ENCODE assay signal across 8 cellular contexts in the genomic region with DNA sequence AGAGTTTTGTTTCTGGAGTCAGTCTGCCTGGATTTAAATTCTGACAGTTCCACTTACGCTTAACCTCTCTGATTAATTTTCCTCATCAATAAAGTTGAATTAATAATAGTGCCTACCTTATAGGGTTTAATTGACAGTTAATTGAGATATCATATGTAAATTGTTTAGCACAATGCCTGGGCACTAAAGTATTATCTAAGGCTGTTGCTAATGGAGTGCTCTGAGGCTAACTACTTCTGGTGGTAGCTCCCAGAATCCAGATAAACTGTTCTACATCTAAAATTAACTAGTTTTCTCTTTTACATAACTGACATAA. TPM values are rescaled to one million over a fixed set of nuclear protein-coding genes. Genes with fewer than 3 reads are reported as not detected.
A peak's percentile ranks its signal among the peaks of the same experiment; 100 is the strongest.
DNase-seq lines count a peak whose midpoint lies in the region; ATAC-seq and TF ChIP-seq lines count a peak whose summit lies in the region.

No MANE protein-coding gene starts in this region.

- H3K4me1 ChIP-seq in gastroesophageal sphincter (peaks cover 0 to 58% (median 15%) of the 10 kb centered on the region in 3 donors), subcutaneous abdominal adipose tissue (ENCODE audit: control insufficient read depth in 5 of 5, insufficient read depth in 5 of 5, low read length in 5 of 5) (peaks cover 2 to 55% (median 40%) of the 10 kb centered on the region in 5 donors), A673 (ENCODE audit: insufficient read depth, low read length, poor library complexity, severe bottlenecking) (peaks cover 10% of the 10 kb centered on the region)

- H3K4me1 Mint-ChIP-seq in activated CD4-positive, alpha-beta T cell treated with anti-CD3 and anti-CD28 coated beads for 36 hours, result peaks cover 47% of the 10 kb centered on the region
- peaks cover 62% of the 10 kb centered on the region for H3K4me1 Mint-ChIP-seq in activated CD8-positive, alpha-beta T cell treated with anti-CD3 and anti-CD28 coated beads for 36 hours (ENCODE audit: low read depth)

- peaks cover 34% of the 10 kb centered on the region for H3K36me3 Mint-ChIP-seq in activated CD4-positive, alpha-beta T cell treated with anti-CD3 and anti-CD28 coated beads for 36 hours (ENCODE audit: low read depth)
- peaks cover 36% of the 10 kb centered on the region for H3K36me3 Mint-ChIP-seq in activated CD8-positive, alpha-beta T cell treated with anti-CD3 and anti-CD28 coated beads for 36 hours (ENCODE audit: low read depth)

- CTCF ChIA-PET in activated CD4-positive, alpha-beta T cell treated with anti-CD3 and anti-CD28 coated beads for 36 hours (lab: Charles Lee), result interaction anchor here (0.6 kb wide), 1 partner anchor 11 kb away, joined by 3 read pairs; no protein-coding TSS in a partner anchor
- CTCF ChIA-PET in activated CD8-positive, alpha-beta T cell treated with anti-CD3 and anti-CD28 coated beads for 36 hours (lab: Charles Lee), result no interaction called here
- CTCF ChIA-PET in A673 (lab: Charles Lee), result no interaction called here

- peak overlapping the region; percentile 40 for H3K4me3 Mint-ChIP-seq in activated CD4-positive, alpha-beta T cell treated with anti-CD3 and anti-CD28 coated beads for 36 hours
- peak overlapping the region; percentile 59 for H3K4me3 Mint-ChIP-seq in activated CD8-positive, alpha-beta T cell treated with anti-CD3 and anti-CD28 coated beads for 36 hours

- no peak for DNase-seq in activated CD4-positive, alpha-beta T cell treated with anti-CD3 and anti-CD28 coated beads for 36 hours
- no peak for DNase-seq in activated CD4-positive, alpha-beta T cell treated with anti-CD3 and anti-CD28 coated beads, Interleukin-2, amount 50 U/mL, for 1 hour
- no peak for DNase-seq in activated CD8-positive, alpha-beta T cell treated with anti-CD3 and anti-CD28 coated beads for 36 hours
- DNase-seq in A673 (ENCODE audit: low spot score), result no peak

- BruUV-seq in A673 (replicated peaks; lab: Mats Ljungman, UMichigan), result no TSS peak

- peak overlapping the region in 4 of 5 donors; percentile 18 to 51 (median 26) for H3K9ac ChIP-seq in subcutaneous abdominal adipose tissue (ENCODE audit: low read length in 5 of 5)

- 18 to 57% methylated on average over 1 of the region's 1 CpG for WGBS in gastroesophageal sphincter (ENCODE audit: low coverage in 1 of 2), 2 donors

- no peaks in the 10 kb centered on the region for H3K27me3 Mint-ChIP-seq in activated CD4-positive, alpha-beta T cell treated with anti-CD3 and anti-CD28 coated beads for 36 hours
- no peaks in the 10 kb centered on the region for H3K27me3 Mint-ChIP-seq in activated CD8-positive, alpha-beta T cell treated with anti-CD3 and anti-CD28 coated beads for 36 hours

- no peak for TF ChIP-seq CTCF in activated CD8-positive, alpha-beta T cell treated with anti-CD3 and anti-CD28 coated beads for 36 hours (IDR thresholded peaks at IDR 0.05)
- TF ChIP-seq CTCF in gastroesophageal sphincter (IDR thresholded peaks at IDR 0.05), result no peak
- no peak for TF ChIP-seq CTCF in A673 (conservative IDR thresholded peaks at IDR 0.05; ENCODE audit: low read depth, low read length)

- peaks cover 11% of the 10 kb centered on the region for H3K9me3 Mint-ChIP-seq in activated CD4-positive, alpha-beta T cell treated with anti-CD3 and anti-CD28 coated beads for 36 hours (ENCODE audit: low read depth)
- peaks cover 20% of the 10 kb centered on the region for H3K9me3 Mint-ChIP-seq in activated CD8-positive, alpha-beta T cell treated with anti-CD3 and anti-CD28 coated beads for 36 hours

- H3K9me3 ChIP-seq in gastroesophageal sphincter, result peaks cover 0 to 15% (median 2%) of the 10 kb centered on the region in 3 donors
- H3K9me3 ChIP-seq in subcutaneous abdominal adipose tissue (ENCODE audit: control insufficient read depth in 5 of 5, low read length in 5 of 5), result peaks cover 0 to 10% (median 7%) of the 10 kb centered on the region in 5 donors
- peaks cover 26% of the 10 kb centered on the region for H3K9me3 ChIP-seq in A673 (ENCODE audit: low read depth, low read length, poor library complexity, severe bottlenecking)

- H3K27me3 ChIP-seq in gastroesophageal sphincter, result no peaks in the 10 kb centered on the region
- H3K27me3 ChIP-seq in subcutaneous abdominal adipose tissue (ENCODE audit: control insufficient read depth in 5 of 5, insufficient read depth in 4 of 5, low read length in 5 of 5), result no peaks in the 10 kb centered on the region
- H3K27me3 ChIP-seq in A673 (replicated peaks; ENCODE audit: insufficient read depth, low read depth, low read length, poor library complexity), result no peaks in the 10 kb centered on the region

- peak overlapping the region; percentile 78 for H3K27ac Mint-ChIP-seq in activated CD4-positive, alpha-beta T cell treated with anti-CD3 and anti-CD28 coated beads for 36 hours
- peak overlapping the region; percentile 82 for H3K27ac Mint-ChIP-seq in activated CD8-positive, alpha-beta T cell treated with anti-CD3 and anti-CD28 coated beads for 36 hours

- H3K4me3 ChIP-seq in gastroesophageal sphincter, result peak overlapping the region in 1 of 2 donors; percentile 8
- H3K4me3 ChIP-seq in subcutaneous abdominal adipose tissue (ENCODE audit: low read depth in 1 of 5, low read length in 5 of 5), result peak overlapping the region; percentile 7 to 45 (median 28)
- no peak overlapping the region for H3K4me3 ChIP-seq in A673 (ENCODE audit: low read depth, low read length, poor library complexity, severe bottlenecking)

- peak overlapping the region in 3 of 4 donors; percentile 11 to 50 (median 44) for H3K27ac ChIP-seq in gastroesophageal sphincter
- H3K27ac ChIP-seq in subcutaneous abdominal adipose tissue (ENCODE audit: low read depth, low read length), result peak overlapping the region; percentile 38
- H3K27ac ChIP-seq in A673 (ENCODE audit: low read depth, low read length, poor library complexity, severe bottlenecking), result no peak overlapping the region

- H3K36me3 ChIP-seq in gastroesophageal sphincter, result peaks cover 0 to 8% of the 10 kb centered on the region in 2 donors
- peaks cover 0 to 10% (median 4%) of the 10 kb centered on the region in 5 donors for H3K36me3 ChIP-seq in subcutaneous abdominal adipose tissue (ENCODE audit: control insufficient read depth in 5 of 5, insufficient read depth in 5 of 5, low read length in 5 of 5)
- peaks cover 17% of the 10 kb centered on the region for H3K36me3 ChIP-seq in A673 (ENCODE audit: insufficient read depth, low read length, poor library complexity, severe bottlenecking)

- no peak for TF ChIP-seq POLR2A in gastroesophageal sphincter (IDR thresholded peaks at IDR 0.05)

- ATAC-seq in activated CD4-positive, alpha-beta T cell treated with anti-CD3 and anti-CD28 coated beads for 36 hours, result no peak
- no peak for ATAC-seq in activated CD8-positive, alpha-beta T cell treated with anti-CD3 and anti-CD28 coated beads for 36 hours
- ATAC-seq in gastroesophageal sphincter (no peak), GM18858 (IDR thresholded peaks at IDR 0.05; ENCODE audit: unreplicated experiment) (no peak), HG03159 (IDR thresholded peaks at IDR 0.05; ENCODE audit: unreplicated experiment) (no peak)

- intact Hi-C loops in activated CD4-positive, alpha-beta T cell treated with anti-CD3 and anti-CD28 coated beads for 36 hours (cut with DNase I, micrococcal nuclease), result loop anchor here (1.0 kb wide), 2 partner anchors 13 to 76 kb away; no protein-coding TSS in a partner anchor
- intact Hi-C loops in activated CD8-positive, alpha-beta T cell treated with anti-CD3 and anti-CD28 coated beads for 36 hours (cut with micrococcal nuclease), result no loop called here
- intact Hi-C loops in A673 (cut with micrococcal nuclease; ENCODE audit: unreplicated experiment), result no loop called here

- TF ChIP-seq EP300 in gastroesophageal sphincter (IDR thresholded peaks at IDR 0.05), result no peak

- POLR2A ChIA-PET in activated CD4-positive, alpha-beta T cell treated with anti-CD3 and anti-CD28 coated beads for 36 hours (lab: Charles Lee), result no interaction called here
- POLR2A ChIA-PET in activated CD8-positive, alpha-beta T cell treated with anti-CD3 and anti-CD28 coated beads for 36 hours (lab: Charles Lee), result interaction anchor here (0.6 to 1.2 kb wide), 3 partner anchors 9 to 18 kb away, joined by 3 to 6 read pairs (median 3); no protein-coding TSS in a partner anchor
- POLR2A ChIA-PET in A673 (lab: Charles Lee; ENCODE audit: low non-redundant PET), result no interaction called here

RNA-seq across cellular contexts. Expression of a gene that starts 29.9 kb away (rescaled TPM):
- 10 to 100 TPM; 42.3 to 49.5 TPM for total RNA-seq in activated CD4-positive, alpha-beta T cell treated with anti-CD3 and anti-CD28 coated beads for 36 hours
- total RNA-seq in activated CD8-positive, alpha-beta T cell treated with anti-CD3 and anti-CD28 coated beads for 36 hours, result 10 to 100 TPM; 56.4 to 58.3 TPM
- total RNA-seq in gastroesophageal sphincter, result 10 to 100 TPM; 24.9 to 51.5 (median 32.0) TPM
- total RNA-seq in A673 (2021), result 18.9 and 21.9 TPM in 2 replicates

Comparison
In these comparisons a context has a peak if more than half of its experiments do, and no peak if none do; other contexts are left out.
1. intact Hi-C loops: an anchor here in activated CD4-positive, alpha-beta T cell treated with anti-CD3 and anti-CD28 coated beads for 36 hours (1.0 kb wide); none called in activated CD8-positive, alpha-beta T cell treated with anti-CD3 and anti-CD28 coated beads for 36 hours and A673.